ENCODE assay signal across 8 cellular contexts in the genomic region with DNA sequence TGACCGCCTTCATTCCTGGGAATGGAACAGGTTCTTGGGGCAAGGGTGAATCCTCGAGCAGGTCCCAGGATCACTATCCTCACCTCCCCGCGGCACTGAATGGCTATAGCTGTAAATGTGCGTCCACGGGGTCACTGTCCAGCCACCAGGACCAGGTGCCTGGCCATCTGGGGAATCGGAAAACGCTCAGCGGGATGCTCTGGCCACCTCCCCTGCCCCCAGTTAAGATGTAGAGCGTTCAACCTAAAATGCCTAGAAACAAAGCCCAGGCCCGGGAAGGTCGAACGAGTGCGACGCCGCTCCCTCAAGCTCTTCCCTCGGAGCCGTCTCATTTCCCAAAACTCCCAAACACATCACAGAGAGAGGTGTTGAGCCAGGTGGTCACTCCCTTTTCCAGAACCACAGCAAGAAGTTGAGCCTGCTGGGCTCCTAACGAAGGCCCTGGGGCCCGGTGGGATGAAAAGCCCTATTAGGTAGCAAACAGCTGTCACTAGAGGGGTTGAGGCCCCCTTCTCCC. TPM values are rescaled to one million over a fixed set of nuclear protein-coding genes. Genes with fewer than 3 reads are reported as not detected.
DNase-seq lines count a peak whose midpoint lies in the region; ATAC-seq and TF ChIP-seq lines count a peak whose summit lies in the region.

No MANE protein-coding gene starts in this region.

- H3K27ac Mint-ChIP-seq in activated naive CD8-positive, alpha-beta T cell, result peak overlapping the region; percentile 85

- H3K4me3 ChIP-seq in HAP-1 (peak overlapping the region; percentile 99), right cardiac atrium (ENCODE audit: low read length) (peak overlapping the region; percentile 79), skeletal muscle tissue (ENCODE audit: low read length in 3 of 3) (peak overlapping the region; percentile 96 to 98 (median 98))

- H3K27ac ChIP-seq in right cardiac atrium (ENCODE audit: low read length) (peak overlapping the region; percentile 54), skeletal muscle tissue (ENCODE audit: low read depth, low read length) (peak overlapping the region; percentile 92)

- peak overlapping the region; percentile 98 to 99 (median 99) for H3K9ac ChIP-seq in skeletal muscle tissue (ENCODE audit: low read depth in 1 of 3, low read length in 3 of 3)

- DNase-seq in HAP-1 (ENCODE audit: low spot score in 2 of 2) (no peak), right cardiac atrium (peak in 2 of 3 donors; percentile 37 to 39), ureter (ENCODE audit: low spot score) (no peak), erythroblast (lab: John Stamatoyannopoulos, UW) (no peak)
- DNase-seq in stimulated activated CD4-positive, alpha-beta T cell treated with anti-CD3 and anti-CD28 coated beads, Interleukin-2, amount 100 ng/mL, for 24 hours, result no peak

- H3K9me3 Mint-ChIP-seq in activated naive CD8-positive, alpha-beta T cell (ENCODE audit: low read depth), result no peaks in the 10 kb centered on the region

- H3K36me3 ChIP-seq in HAP-1 (replicated peaks) (0 out of 2 replicates have a peak, but pooled peaks cover 5% of the 10 kb centered on the region), skeletal muscle tissue (ENCODE audit: control insufficient read depth in 3 of 3, insufficient read depth in 3 of 3, low read length in 3 of 3) (peaks cover 10 to 16% (median 10%) of the 10 kb centered on the region in 3 donors)

- H3K4me1 Mint-ChIP-seq in activated naive CD8-positive, alpha-beta T cell (ENCODE audit: low read depth), result peaks cover 49% of the 10 kb centered on the region

- intact Hi-C loops in right cardiac atrium (cut with DNase I), result no loop called here

- in situ Hi-C loops in HAP-1 (cut with MboI; ENCODE audit: low sequenced_read_pairs), result no loop called here

- ATAC-seq in right cardiac atrium (no peak), GM18873 (IDR thresholded peaks at IDR 0.05; ENCODE audit: low FRiP score, unreplicated experiment) (no peak)

- H3K27me3 ChIP-seq in HAP-1 (ENCODE audit: low read depth) (no peaks in the 10 kb centered on the region), right cardiac atrium (ENCODE audit: control insufficient read depth, insufficient read depth) (no peaks in the 10 kb centered on the region), skeletal muscle tissue (ENCODE audit: control insufficient read depth in 3 of 3, insufficient read depth in 3 of 3, low read length in 3 of 3) (no peaks in the 10 kb centered on the region)

- 3% methylated on average over 20 of the region's 20 CpGs for WGBS in right cardiac atrium

- no peak for TF ChIP-seq POLR2A in erythroblast (IDR thresholded peaks at IDR 0.05; ENCODE audit: low read length)

- H3K36me3 Mint-ChIP-seq in activated naive CD8-positive, alpha-beta T cell, result peaks cover 6% of the 10 kb centered on the region

- H3K4me3 Mint-ChIP-seq in activated naive CD8-positive, alpha-beta T cell, result peak overlapping the region; percentile 97

- H3K9me3 ChIP-seq in HAP-1, result no peaks in the 10 kb centered on the region
- no peaks in the 10 kb centered on the region for H3K9me3 ChIP-seq in right cardiac atrium (ENCODE audit: control insufficient read depth, low read length)
- H3K9me3 ChIP-seq in skeletal muscle tissue (ENCODE audit: control insufficient read depth in 3 of 3, low read length in 3 of 3), result peaks cover 0 to 2% (median 0%) of the 10 kb centered on the region in 3 donors

- peaks cover 26% of the 10 kb centered on the region for H3K4me1 ChIP-seq in HAP-1
- H3K4me1 ChIP-seq in right cardiac atrium (ENCODE audit: control insufficient read depth, insufficient read depth, low read length), result peaks cover 15% of the 10 kb centered on the region
- peaks cover 31 to 48% (median 31%) of the 10 kb centered on the region in 3 donors for H3K4me1 ChIP-seq in skeletal muscle tissue (ENCODE audit: control insufficient read depth in 3 of 3, insufficient read depth in 3 of 3, low read length in 3 of 3)

- H3K27me3 Mint-ChIP-seq in activated naive CD8-positive, alpha-beta T cell, result no peaks in the 10 kb centered on the region

RNA-seq across cellular contexts. Expression of gene CAPN10, which starts 0.8 kb away (rescaled TPM):
- total RNA-seq in right cardiac atrium, result 10 to 100 TPM; 21.2 to 44.3 (median 36.2) TPM
- polyA plus RNA-seq in right cardiac atrium, result 40.1 TPM
- 12.0 TPM for total RNA-seq in skeletal muscle tissue
- 34.4 TPM for total RNA-seq in ureter

RNA-seq across cellular contexts. Expression of gene RNPEPL1, which starts 17.5 kb away (rescaled TPM):
- total RNA-seq in right cardiac atrium (10 to 100 TPM; 40.4 to 61.6 (median 58.0) TPM), skeletal muscle tissue (15.7 TPM), ureter (57.3 TPM)
- polyA plus RNA-seq in right cardiac atrium, result 108 TPM

RNA-seq across cellular contexts. Expression of gene DUSP28, which starts 25.6 kb away (rescaled TPM):
- total RNA-seq in right cardiac atrium (10 to 100 TPM in 3 of 4 donors, 1 to 10 TPM in 1; 9.6 to 14.9 (median 11.7) TPM), skeletal muscle tissue (8.4 TPM), ureter (6.2 TPM)
- polyA plus RNA-seq in right cardiac atrium, result 10.9 TPM

RNA-seq across cellular contexts. Expression of gene ANKMY1, which starts 28.0 kb away (rescaled TPM):
- 1 to 10 TPM; 7.3 to 8.0 (median 7.6) TPM for total RNA-seq in right cardiac atrium
- 3.5 TPM for polyA plus RNA-seq in right cardiac atrium
- 5.2 TPM for total RNA-seq in skeletal muscle tissue
- total RNA-seq in ureter, result 52.8 TPM

RNA-seq across cellular contexts. Expression of gene GPR35, which starts 39.5 kb away (rescaled TPM):
- total RNA-seq in right cardiac atrium (1 to 10 TPM in 2 of 4 donors, under 1 TPM in 2; 0.53 to 1.4 (median 1.0) TPM), skeletal muscle tissue (1.0 TPM), ureter (1.6 TPM)
- 0.84 TPM for polyA plus RNA-seq in right cardiac atrium

Comparison
In these comparisons a context has a peak if more than half of its experiments do, and no peak if none do; other contexts are left out.
1. DNase-seq: peak in right cardiac atrium (2 of 3); none in HAP-1 (0 of 2), ureter (single experiment), stimulated activated CD4-positive, alpha-beta T cell treated with anti-CD3 and anti-CD28 coated beads, Interleukin-2, amount 100 ng/mL, for 24 hours (0 of 2) and erythroblast (0 of 2).
2. Peak in every context shown above with its lines, with median percentiles within 50 percentile points of each other: H3K4me3 ChIP-seq.